In genomic region chr3:196568246-196569002, GRCh38 we compare ENCODE assay signal across 8 cellular contexts. TPM values are rescaled to one million over a fixed set of nuclear protein-coding genes. Genes with fewer than 3 reads are reported as not detected.
DNase-seq lines count a peak whose midpoint lies in the region; ATAC-seq and TF ChIP-seq lines count a peak whose summit lies in the region.

TSS of gene FBXO45 (plus strand) at chr3:196568660. CDS start at chr3:196568985, 325 bp downstream.
TSS of gene WDR53 (minus strand) at chr3:196568554. CDS start at chr3:196561475, 7,079 bp downstream.

- peak; percentile 89 for ATAC-seq in HG03457 (IDR thresholded peaks at IDR 0.05; ENCODE audit: unreplicated experiment)
- ATAC-seq in activated CD4-positive, alpha-beta T cell treated with anti-CD3 and anti-CD28 coated beads for 36 hours = peak; percentile 93

- POLR2A ChIA-PET in BJ (lab: Charles Lee) = no interaction called here
- POLR2A ChIA-PET in activated CD4-positive, alpha-beta T cell treated with anti-CD3 and anti-CD28 coated beads for 36 hours (lab: Charles Lee) = interaction anchor here (0.8 to 1.7 kb wide), 5 partner anchors 14 to 144 kb away, joined by 3 to 8 read pairs (median 3); partner anchors contain the start of genes CEP19 and PIGX

- H3K4me3 Mint-ChIP-seq in activated CD4-positive, alpha-beta T cell treated with anti-CD3 and anti-CD28 coated beads for 36 hours = peak within 1 kb of the TSS; percentile 88
- peak within 1 kb of the TSS; percentile 98 for H3K4me3 Mint-ChIP-seq in chondrocyte (ENCODE audit: unreplicated experiment)

- TF ChIP-seq CTCF in BJ (IDR thresholded peaks at IDR 0.05; ENCODE audit: insufficient read depth, low read depth, low read length) = no peak
- no peak for TF ChIP-seq CTCF in chondrocyte (IDR thresholded peaks at IDR 0.05)
- TF ChIP-seq CTCF in kidney epithelial cell (IDR thresholded peaks at IDR 0.05; ENCODE audit: insufficient read depth, low read length, poor library complexity, severe bottlenecking) = no peak

- peaks cover 45% of the 10 kb centered on the region for H3K4me1 Mint-ChIP-seq in activated CD4-positive, alpha-beta T cell treated with anti-CD3 and anti-CD28 coated beads for 36 hours
- peaks cover 33% of the 10 kb centered on the region for H3K4me1 Mint-ChIP-seq in chondrocyte (ENCODE audit: low read depth)

- CTCF ChIA-PET in BJ (lab: Yijun Ruan, JAX) = interaction anchor here (1.0 to 1.3 kb wide), 2 partner anchors 40 kb away, joined by 3 read pairs; no protein-coding TSS in a partner anchor
- CTCF ChIA-PET in activated CD4-positive, alpha-beta T cell treated with anti-CD3 and anti-CD28 coated beads for 36 hours (lab: Charles Lee) = interaction anchor here (0.7 to 2.4 kb wide), 8 partner anchors 15 to 461 kb away, joined by 3 to 16 read pairs (median 3); partner anchors contain the start of gene MELTF

- H3K36me3 ChIP-seq in BJ (ENCODE audit: control insufficient read depth, insufficient read depth, low read length) (no peaks in the 10 kb centered on the region; the same call in 1 of the 2 replicates), kidney epithelial cell (ENCODE audit: control insufficient read depth, insufficient read depth, low read length) (no peaks in the 10 kb centered on the region)

- no peaks in the 10 kb centered on the region for H3K27me3 Mint-ChIP-seq in activated CD4-positive, alpha-beta T cell treated with anti-CD3 and anti-CD28 coated beads for 36 hours
- no peaks in the 10 kb centered on the region for H3K27me3 Mint-ChIP-seq in chondrocyte (ENCODE audit: low read depth)

- H3K4me3 ChIP-seq in BJ (ENCODE audit: low read depth, low read length) = peak within 1 kb of the TSS; percentile 85
- H3K4me3 ChIP-seq in kidney epithelial cell (ENCODE audit: low read depth, low read length) = peak within 1 kb of the TSS; percentile 53

- DNase-seq in BJ (ENCODE audit: low read depth) (peak; percentile 71), GM19240 (ENCODE audit: insufficient read length, low spot score) (peak; percentile 95), NCI-H524 (lab: John Stamatoyannopoulos, UW) (peak; percentile 94), chondrocyte (ENCODE audit: low spot score) (peak; percentile 99), kidney epithelial cell (ENCODE audit: low read depth) (peak; percentile 71)
- peak; percentile 98 for DNase-seq in activated CD4-positive, alpha-beta T cell treated with anti-CD3 and anti-CD28 coated beads for 36 hours
- peak; percentile 96 for DNase-seq in stimulated activated CD4-positive, alpha-beta T cell treated with anti-CD3 and anti-CD28 coated beads, Interleukin-15, amount 100 ng/mL, for 24 hours

- peaks cover 18% of the 10 kb centered on the region for H3K36me3 Mint-ChIP-seq in activated CD4-positive, alpha-beta T cell treated with anti-CD3 and anti-CD28 coated beads for 36 hours (ENCODE audit: low read depth)
- H3K36me3 Mint-ChIP-seq in chondrocyte (ENCODE audit: low read depth) = no peaks in the 10 kb centered on the region

- intact Hi-C loops in activated CD4-positive, alpha-beta T cell treated with anti-CD3 and anti-CD28 coated beads for 36 hours (cut with DNase I, micrococcal nuclease) = loop anchor here (1.0 to 5.0 kb wide), 15 partner anchors 40 to 729 kb away; partner anchors contain the start of genes NCBP2 (in 2 of the 2), CEP19 (in 1 of the 2), DLG1 (in 1 of the 2) and DYNLT2B (in 1 of the 2)

- peak within 1 kb of the TSS; percentile 93 for H3K27ac Mint-ChIP-seq in activated CD4-positive, alpha-beta T cell treated with anti-CD3 and anti-CD28 coated beads for 36 hours
- H3K27ac Mint-ChIP-seq in chondrocyte (ENCODE audit: unreplicated experiment) = peak within 1 kb of the TSS; percentile 93

- H3K9me3 Mint-ChIP-seq in activated CD4-positive, alpha-beta T cell treated with anti-CD3 and anti-CD28 coated beads for 36 hours (ENCODE audit: low read depth) = no peaks in the 10 kb centered on the region
- no peaks in the 10 kb centered on the region for H3K9me3 Mint-ChIP-seq in chondrocyte (ENCODE audit: low read depth)

- H3K27me3 ChIP-seq in BJ (ENCODE audit: control insufficient read depth, insufficient read depth, low read length) (no peaks in the 10 kb centered on the region), kidney epithelial cell (ENCODE audit: control insufficient read depth, insufficient read depth, low read length) (no peaks in the 10 kb centered on the region)

RNA-seq across cellular contexts. Expression of gene FBXO45, which starts in this region (rescaled TPM):
- polyA plus RNA-seq in BJ (2011; rRNA removed) = 2.2 and 5.1 TPM in 2 replicates
- polyA minus RNA-seq in BJ (2011; rRNA and poly(A)+ RNA removed) = 1.5 and 1.9 TPM in 2 replicates
- 10 to 100 TPM; 12.7 to 16.2 TPM for total RNA-seq in activated CD4-positive, alpha-beta T cell treated with anti-CD3 and anti-CD28 coated beads for 36 hours
- total RNA-seq in chondrocyte (9.8 to 10.0 TPM (median 9.9 TPM) in 3 replicates), kidney epithelial cell (8.8 and 10.3 TPM in 2 replicates)

RNA-seq across cellular contexts. Expression of gene WDR53, which starts in this region (rescaled TPM):
- polyA plus RNA-seq in BJ (2011; rRNA removed) = 4.2 and 7.3 TPM in 2 replicates
- polyA minus RNA-seq in BJ (2011; rRNA and poly(A)+ RNA removed) = 1.5 and 4.8 TPM in 2 replicates
- total RNA-seq in activated CD4-positive, alpha-beta T cell treated with anti-CD3 and anti-CD28 coated beads for 36 hours = 10 to 100 TPM; 12.8 to 21.4 TPM
- total RNA-seq in chondrocyte (12.2 to 13.8 TPM (median 12.8 TPM) in 3 replicates), kidney epithelial cell (7.3 and 8.9 TPM in 2 replicates)

Comparison
In these comparisons a context has a peak if more than half of its experiments do, and no peak if none do; other contexts are left out.
1. Peak in every context shown above with its lines: DNase-seq, ATAC-seq and H3K4me3 ChIP-seq.